29 cellular contexts compared by ENCODE assay signal in genomic region chr5:82590112-82590511, GRCh38.
"Had no signal": no experiment of that assay in that cellular context is flagged by ENCODE, and none has a peak within 500 bp of the region (broad histone marks: within the 10 kb centered on the region; RNA-seq: fewer than 3 reads in every experiment).

No MANE protein-coding gene starts in this region.

- FAIRE-seq: colon, endometrium, endothelial cell of umbilical vein, frontal cortex had no signal

- H3K27ac ChIP-seq: colonic mucosa, coronary artery, dorsolateral prefrontal cortex, epithelial cell of prostate, esophagus muscularis mucosa, esophagus squamous epithelium, foreskin keratinocyte, gastrocnemius medialis, gastroesophageal sphincter, heart left ventricle, heart right ventricle had no signal

- H3K27me3 Mint-ChIP-seq: effector memory CD8-positive, alpha-beta T cell had no signal

- H3K27ac Mint-ChIP-seq: dendritic cell treated with granulocyte-macrophage colony-stimulating factor and Interleukin-4, amounts not matched to agents 40 ng/mL and 50 ng/mL, for 4 days; effector memory CD8-positive, alpha-beta T cell; endodermal cell had no signal

- H3K27me3 ChIP-seq: colonic mucosa, esophagus muscularis mucosa, esophagus squamous epithelium, gastrocnemius medialis, gastroesophageal sphincter, heart left ventricle, heart right ventricle had no signal

- H3K4me3 Mint-ChIP-seq: dendritic cell treated with granulocyte-macrophage colony-stimulating factor and Interleukin-4, amounts not matched to agents 40 ng/mL and 50 ng/mL, for 4 days; effector memory CD8-positive, alpha-beta T cell; endodermal cell had no signal

- H3K36me3 ChIP-seq: colonic mucosa, esophagus muscularis mucosa, esophagus squamous epithelium, gastrocnemius medialis, gastroesophageal sphincter, heart left ventricle, heart right ventricle had no signal

- H3K9me3 ChIP-seq: colonic mucosa, esophagus muscularis mucosa, esophagus squamous epithelium, gastrocnemius medialis had no signal

- H3K4me3 ChIP-seq: colonic mucosa, coronary artery, dorsolateral prefrontal cortex, esophagus muscularis mucosa, esophagus squamous epithelium, gastrocnemius medialis, gastroesophageal sphincter, heart left ventricle, heart right ventricle had no signal

- H3K4me1 ChIP-seq: esophagus muscularis mucosa, esophagus squamous epithelium, foreskin keratinocyte, gastrocnemius medialis, gastroesophageal sphincter, heart right ventricle had no signal

- DNase-seq: colonic mucosa; cortex of kidney; dermis blood vessel endothelial cell; dorsolateral prefrontal cortex; effector CD4-positive, alpha-beta T cell; effector CD8-positive, alpha-beta T cell; effector memory CD4-positive, alpha-beta T cell; effector memory CD8-positive, alpha-beta T cell; endodermal cell; erythroblast; esophagus squamous epithelium; foreskin fibroblast; foreskin keratinocyte; foreskin melanocyte; gastrocnemius medialis; glutamatergic neuron; head of caudate nucleus; heart left ventricle; heart right ventricle had no signal

- ATAC-seq: effector memory CD8-positive, alpha-beta T cell; esophagus mucosa; foreskin keratinocyte; gastrocnemius medialis; gastroesophageal sphincter; heart left ventricle; heart right ventricle had no signal
